24 cellular contexts compared by ENCODE assay signal in genomic region chr2:120720746-120721145, GRCh38. TPM values are rescaled to one million over a fixed set of nuclear protein-coding genes. Genes with fewer than 3 reads are reported as not detected.
DNase-seq lines count a peak whose midpoint lies in the region; ATAC-seq and TF ChIP-seq lines count a peak whose summit lies in the region.
"Had no signal": no experiment of that assay in that cellular context is flagged by ENCODE, and none has a peak within 500 bp of the region (broad histone marks: within the 10 kb centered on the region; RNA-seq: fewer than 3 reads in every experiment).

No MANE protein-coding gene starts in this region.

- H3K4me3 ChIP-seq in BLaER1 treated with 17β-estradiol and CSF1 and Interleukin-3, amounts not matched to agents 10 nM and 100 nM, result no peak overlapping the region
- H3K4me3 ChIP-seq in H7 (ENCODE audit: insufficient read depth, low read depth, low read length) (no peak overlapping the region), endodermal cell (ENCODE audit: low read length) (no peak overlapping the region)
- H3K4me3 ChIP-seq: HAP-1, MG63, SJCRH30 had no signal

- DNase-seq in H7 (peak; percentile 4), endodermal cell (peak; percentile 38), sciatic nerve (ENCODE audit: low spot score) (no peak)
- DNase-seq in activated CD8-positive, alpha-beta memory T cell treated with anti-CD3 and anti-CD28 coated beads for 24 hours, result no peak
- DNase-seq in stimulated activated CD4-positive, alpha-beta T cell treated with anti-CD3 and anti-CD28 coated beads, Interleukin-2, amount 100 ng/mL, for 48 hours, result no peak
- DNase-seq in activated T-helper 2 cell treated with anti-CD3 and anti-CD28 coated beads, Interferon-gamma antibody, Interleukin-2, Interleukin-4, amounts not matched to agents 10 μg/mL and 5 μg/mL and 100 μg/mL, durations not matched to agents 14 hours and 24 hours and 36 hours (ENCODE audit: low spot score), result no peak
- DNase-seq: DND-41, Karpas-422, MG63, NCI-H1048, NCI-H1436, NCI-H2029, NCI-H345, NCI-H524 treated with DMSO at 0.1 percent for 48 hours, PC-3, SJCRH30 had no signal

- TF ChIP-seq CTCF in endodermal cell (conservative IDR thresholded peaks at IDR 0.05), result no peak

- peaks cover 0 to 24% (median 20%) of the 10 kb centered on the region in 10 experiments; a peak in 14 of 20 replicates for H3K4me1 ChIP-seq in BLaER1 treated with 17β-estradiol and CSF1 and Interleukin-3, amounts not matched to agents 10 nM and 100 nM
- peaks cover 12% of the 10 kb centered on the region for H3K4me1 ChIP-seq in endodermal cell (ENCODE audit: control insufficient read depth, insufficient read depth, low read length)
- H3K4me1 ChIP-seq: HAP-1 had no signal

- peak overlapping the region in 9 of 11 experiments; percentile 15 to 72 (median 50); a peak in 18 of 22 replicates for H3K4me2 ChIP-seq in BLaER1 treated with 17β-estradiol and CSF1 and Interleukin-3, amounts not matched to agents 10 nM and 100 nM

- 96 to 100% methylated on average over 2 to 5 of the region's 5 CpGs for WGBS in endodermal cell (ENCODE audit: insufficient coverage in 1 of 2, insufficient read length in 1 of 2), 2 experiments

- peaks cover 17% of the 10 kb centered on the region for H3K4me1 Mint-ChIP-seq in endodermal cell
- no peaks in the 10 kb centered on the region for H3K4me1 Mint-ChIP-seq in activated T-helper 2 cell treated with anti-CD3 and anti-CD28 coated beads, Interferon-gamma antibody, Interleukin-2, Interleukin-4, amounts not matched to agents 10 μg/mL and 5 μg/mL and 100 μg/mL, durations not matched to agents 14 hours and 24 hours and 36 hours (ENCODE audit: low read depth)
- H3K4me1 Mint-ChIP-seq: IgD-negative memory B cell had no signal

- no peak overlapping the region for H3K27ac Mint-ChIP-seq in endodermal cell
- H3K27ac Mint-ChIP-seq in activated T-helper 2 cell treated with anti-CD3 and anti-CD28 coated beads, Interferon-gamma antibody, Interleukin-2, Interleukin-4, amounts not matched to agents 10 μg/mL and 5 μg/mL and 100 μg/mL, durations not matched to agents 14 hours and 24 hours and 36 hours, result no peak overlapping the region
- H3K27ac Mint-ChIP-seq: IgD-negative memory B cell had no signal

- H3K9me3 ChIP-seq in BLaER1 treated with 17β-estradiol and CSF1 and Interleukin-3, amounts not matched to agents 10 nM and 100 nM (replicated peaks in 1 of 11), result peaks cover 2 to 7% (median 4%) of the 10 kb centered on the region in 11 experiments; a peak in 20 of 22 replicates
- H3K9me3 ChIP-seq in endodermal cell (ENCODE audit: control insufficient read depth, low read length), result peaks cover 3% of the 10 kb centered on the region
- H3K9me3 ChIP-seq: SJCRH30 had no signal

- H3K9ac ChIP-seq in BLaER1 treated with 17β-estradiol and CSF1 and Interleukin-3, amounts not matched to agents 10 nM and 100 nM, result no peak overlapping the region
- no peak overlapping the region for H3K9ac ChIP-seq in endodermal cell (ENCODE audit: extremely low read depth, low read length, poor library complexity, severe bottlenecking)

- 0 out of 22 replicates have a peak, but pooled peaks cover 0 to under 1% (median 0%) of the 10 kb centered on the region in 11 experiments for H3K36me3 ChIP-seq in BLaER1 treated with 17β-estradiol and CSF1 and Interleukin-3, amounts not matched to agents 10 nM and 100 nM
- H3K36me3 ChIP-seq in H7 (replicated peaks; ENCODE audit: control insufficient read depth, insufficient read depth, low read length) (no peaks in the 10 kb centered on the region), endodermal cell (ENCODE audit: control insufficient read depth, insufficient read depth, low read length) (no peaks in the 10 kb centered on the region)
- H3K36me3 ChIP-seq: HAP-1, MG63, SJCRH30 had no signal

- no peak overlapping the region for H3K4me3 Mint-ChIP-seq in endodermal cell
- no peak overlapping the region for H3K4me3 Mint-ChIP-seq in activated T-helper 2 cell treated with anti-CD3 and anti-CD28 coated beads, Interferon-gamma antibody, Interleukin-2, Interleukin-4, amounts not matched to agents 10 μg/mL and 5 μg/mL and 100 μg/mL, durations not matched to agents 14 hours and 24 hours and 36 hours (ENCODE audit: low read depth)
- H3K4me3 Mint-ChIP-seq: IgD-negative memory B cell had no signal

- H4K20me1 ChIP-seq in BLaER1 treated with 17β-estradiol and CSF1 and Interleukin-3, amounts not matched to agents 10 nM and 100 nM, result no peaks in the 10 kb centered on the region; a peak in 1 of 22 replicates

- H3K36me3 Mint-ChIP-seq in endodermal cell (ENCODE audit: low read depth), result no peaks in the 10 kb centered on the region
- H3K36me3 Mint-ChIP-seq in activated T-helper 2 cell treated with anti-CD3 and anti-CD28 coated beads, Interferon-gamma antibody, Interleukin-2, Interleukin-4, amounts not matched to agents 10 μg/mL and 5 μg/mL and 100 μg/mL, durations not matched to agents 14 hours and 24 hours and 36 hours (ENCODE audit: low read depth), result no peaks in the 10 kb centered on the region
- H3K36me3 Mint-ChIP-seq: IgD-negative memory B cell had no signal

- peaks cover 12% of the 10 kb centered on the region for H3K27me3 Mint-ChIP-seq in endodermal cell (ENCODE audit: insufficient read depth)
- H3K27me3 Mint-ChIP-seq in activated T-helper 2 cell treated with anti-CD3 and anti-CD28 coated beads, Interferon-gamma antibody, Interleukin-2, Interleukin-4, amounts not matched to agents 10 μg/mL and 5 μg/mL and 100 μg/mL, durations not matched to agents 14 hours and 24 hours and 36 hours (ENCODE audit: low read depth), result peaks cover 5% of the 10 kb centered on the region

- H3K27me3 ChIP-seq in BLaER1 treated with 17β-estradiol and CSF1 and Interleukin-3, amounts not matched to agents 10 nM and 100 nM, result no peaks in the 10 kb centered on the region
- peaks cover 5% of the 10 kb centered on the region for H3K27me3 ChIP-seq in H7 (ENCODE audit: control insufficient read depth, insufficient read depth, low read length)
- H3K27me3 ChIP-seq in endodermal cell (ENCODE audit: control insufficient read depth, insufficient read depth, low read length, poor library complexity, severe bottlenecking), result no peaks in the 10 kb centered on the region
- H3K27me3 ChIP-seq: MG63, SJCRH30 had no signal

- peak; percentile 75 for ATAC-seq in sciatic nerve
- ATAC-seq in HG03280 (IDR thresholded peaks at IDR 0.05; ENCODE audit: unreplicated experiment), result no peak
- ATAC-seq: PC-3 had no signal

- intact Hi-C loops in sciatic nerve (cut with DNase I), result no loop called here
- intact Hi-C loops in activated T-helper 2 cell treated with anti-CD3 and anti-CD28 coated beads, Interferon-gamma antibody, Interleukin-2, Interleukin-4, amounts not matched to agents 10 μg/mL and 5 μg/mL and 100 μg/mL, durations not matched to agents 14 hours and 24 hours and 36 hours (cut with micrococcal nuclease), result no loop called here

- H3K27ac ChIP-seq in BLaER1 treated with 17β-estradiol and CSF1 and Interleukin-3, amounts not matched to agents 10 nM and 100 nM, result no peak overlapping the region
- no peak overlapping the region for H3K27ac ChIP-seq in endodermal cell (ENCODE audit: low read depth, low read length)
- H3K27ac ChIP-seq: C4-2B, HL-60, RWPE1, SJCRH30 had no signal

- H3K9me3 Mint-ChIP-seq in endodermal cell, result peaks cover 11% of the 10 kb centered on the region
- no peaks in the 10 kb centered on the region for H3K9me3 Mint-ChIP-seq in activated T-helper 2 cell treated with anti-CD3 and anti-CD28 coated beads, Interferon-gamma antibody, Interleukin-2, Interleukin-4, amounts not matched to agents 10 μg/mL and 5 μg/mL and 100 μg/mL, durations not matched to agents 14 hours and 24 hours and 36 hours

RNA-seq across cellular contexts. Expression of gene GLI2, which starts 14.9 kb away (rescaled TPM):
- total RNA-seq in H7 (2014; rRNA removed; shearing (Covaris generic)), result 37.3 and 41.4 TPM in 2 replicates
- total RNA-seq in endodermal cell (10 to 100 TPM; 17.0 to 24.2 TPM), sciatic nerve (14.4 TPM)
- polyA plus RNA-seq in endodermal cell (2013, experiment 1 of 2), result 29.8 TPM
- polyA plus RNA-seq in endodermal cell (2013, experiment 2 of 2), result 28.3 TPM
- total RNA-seq in activated T-helper 2 cell treated with anti-CD3 and anti-CD28 coated beads, Interferon-gamma antibody, Interleukin-2, Interleukin-4, amounts not matched to agents 10 μg/mL and 5 μg/mL and 100 μg/mL, durations not matched to agents 14 hours and 24 hours and 36 hours, result 0.07 TPM in 1 of 2 replicates, not detected in the other
- total RNA-seq: G401 had no signal
- polyA plus RNA-seq: IgD-negative memory B cell had no signal

Comparison
In these comparisons a context has a peak if more than half of its experiments do, and no peak if none do; other contexts are left out.
1. DNase-seq: peak in H7 (single experiment) and endodermal cell (single experiment); none in sciatic nerve (single experiment), activated CD8-positive, alpha-beta memory T cell treated with anti-CD3 and anti-CD28 coated beads for 24 hours (single experiment), stimulated activated CD4-positive, alpha-beta T cell treated with anti-CD3 and anti-CD28 coated beads, Interleukin-2, amount 100 ng/mL, for 48 hours (0 of 2) and activated T-helper 2 cell treated with anti-CD3 and anti-CD28 coated beads, Interferon-gamma antibody, Interleukin-2, Interleukin-4, amounts not matched to agents 10 μg/mL and 5 μg/mL and 100 μg/mL, durations not matched to agents 14 hours and 24 hours and 36 hours (single experiment).
2. RNA of gene GLI2, which starts 14.9 kb away (total RNA-seq): 37.3 to 41.4 TPM in H7, 17.0 to 24.2 TPM in endodermal cell and 14.4 TPM in sciatic nerve (single experiment); 0.07 TPM in activated T-helper 2 cell treated with anti-CD3 and anti-CD28 coated beads, Interferon-gamma antibody, Interleukin-2, Interleukin-4, amounts not matched to agents 10 μg/mL and 5 μg/mL and 100 μg/mL, durations not matched to agents 14 hours and 24 hours and 36 hours; every median in the first group is over 10 times any median in the second.